ENCODE assay signal across 8 cellular contexts in genomic region chr14:93332853-93333630, GRCh38. TPM values are rescaled to one million over a fixed set of nuclear protein-coding genes. Genes with fewer than 3 reads are reported as not detected.
DNase-seq lines count a peak whose midpoint lies in the region; ATAC-seq and TF ChIP-seq lines count a peak whose summit lies in the region.

TSS of gene BTBD7 (minus strand) at chr14:93333036. CDS start at chr14:93296051, 36,985 bp downstream.

- H3K4me2 ChIP-seq in mesenchymal stem cell (ENCODE audit: low read length, poor library complexity, severe bottlenecking): peak within 1 kb of the TSS; percentile 76

- H3K36me3 ChIP-seq in Caco-2 (ENCODE audit: control insufficient read depth, insufficient read depth, low read length) (no peaks in the 10 kb centered on the region), mesenchymal stem cell (ENCODE audit: control insufficient read depth in 1 of 2, insufficient read depth in 2 of 2, low read depth in 1 of 2, low read length in 2 of 2) (no peaks in the 10 kb centered on the region)

- no peaks in the 10 kb centered on the region for H3K9me3 Mint-ChIP-seq in Caco-2 (ENCODE audit: unreplicated experiment)
- H3K9me3 Mint-ChIP-seq in effector memory CD8-positive, alpha-beta T cell: no peaks in the 10 kb centered on the region

- peak within 1 kb of the TSS; percentile 82 for H3K4me3 Mint-ChIP-seq in Caco-2 (ENCODE audit: unreplicated experiment)
- H3K4me3 Mint-ChIP-seq in effector memory CD8-positive, alpha-beta T cell: peak within 1 kb of the TSS; percentile 85 to 88

- peak within 1 kb of the TSS; percentile 94 for H2BK120ac ChIP-seq in mesenchymal stem cell (ENCODE audit: low read depth, low read length)

- intact Hi-C loops in Caco-2 (cut with micrococcal nuclease; ENCODE audit: unreplicated experiment): loop anchor here (5.0 kb wide), 2 partner anchors 46 to 126 kb away; partner anchors contain the start of genes GON7 and UBR7

- H3K9ac ChIP-seq in mesenchymal stem cell (ENCODE audit: low read length): peak within 1 kb of the TSS; percentile 93

- peak within 1 kb of the TSS; percentile 100 for H2BK15ac ChIP-seq in mesenchymal stem cell (ENCODE audit: low read depth, poor library complexity, severe bottlenecking)

- peaks cover 21% of the 10 kb centered on the region for H3K4me1 ChIP-seq in Caco-2
- H3K4me1 ChIP-seq in mesenchymal stem cell (ENCODE audit: control insufficient read depth, insufficient read depth, low read depth, low read length): peaks cover 5% of the 10 kb centered on the region

- H2BK12ac ChIP-seq in mesenchymal stem cell (ENCODE audit: low read length in 2 of 2): peak within 1 kb of the TSS; percentile 66 to 97

- peak within 1 kb of the TSS; percentile 100 for H2AFZ ChIP-seq in mesenchymal stem cell (ENCODE audit: low read depth, low read length)

- peak within 1 kb of the TSS; percentile 74 to 100 for H3K14ac ChIP-seq in mesenchymal stem cell (ENCODE audit: low read length in 2 of 2)

- H3K4me3 ChIP-seq in Caco-2 (ENCODE audit: low read depth, low read length) (peak within 1 kb of the TSS; percentile 53), mesenchymal stem cell (ENCODE audit: insufficient read depth in 1 of 2, low read depth in 1 of 2, low read length in 2 of 2) (peak within 1 kb of the TSS; percentile 86 to 99)

- no peaks in the 10 kb centered on the region for H3K27me3 Mint-ChIP-seq in Caco-2 (ENCODE audit: insufficient read depth, unreplicated experiment)
- H3K27me3 Mint-ChIP-seq in effector memory CD8-positive, alpha-beta T cell: no peaks in the 10 kb centered on the region

- DNase-seq in Caco-2: peak; percentile 93 to 96
- peak in 75 of 76 experiments; percentile 52 to 97 (median 91) for DNase-seq in HUDEP-2 (lab: John Stamatoyannopoulos, UW; ENCODE audit: unreplicated experiment in 76 of 76)
- peak; percentile 89 for DNase-seq in NOMO-1 treated with dmso at 0.1 percent for 144 hours (lab: John Stamatoyannopoulos, UW; ENCODE audit: unreplicated experiment)
- peak; percentile 79 to 93 (median 90) for DNase-seq in activated CD8-positive, alpha-beta memory T cell treated with anti-CD3 and anti-CD28 coated beads for 48 hours (ENCODE audit: low read depth in 2 of 3, low spot score in 2 of 3)
- peak; percentile 89 to 90 (median 90) for DNase-seq in effector memory CD8-positive, alpha-beta T cell
- peak; percentile 98 for DNase-seq in mesenchymal stem cell
- peak; percentile 91 for DNase-seq in stimulated activated CD8-positive, alpha-beta memory T cell treated with anti-CD3 and anti-CD28 coated beads, Interleukin-12 subunit alpha, Interleukin-12 subunit beta, amount 100 ng/mL, for 24 hours (ENCODE audit: extremely low read depth)

- TF ChIP-seq CTCF in Caco-2 (IDR thresholded peaks at IDR 0.05; ENCODE audit: insufficient read depth in 1 of 2, low read depth in 1 of 2, low read length in 1 of 2, severe bottlenecking in 1 of 2, unreplicated experiment in 1 of 2): peak; percentile 12 to 22

- H3K18ac ChIP-seq in mesenchymal stem cell (ENCODE audit: low read depth in 1 of 2, low read length in 2 of 2): peak within 1 kb of the TSS; percentile 100

- peak within 1 kb of the TSS; percentile 95 for H3K27ac Mint-ChIP-seq in Caco-2 (ENCODE audit: unreplicated experiment)
- peak within 1 kb of the TSS; percentile 96 for H3K27ac Mint-ChIP-seq in effector memory CD8-positive, alpha-beta T cell

- peak within 1 kb of the TSS; percentile 99 for H4K91ac ChIP-seq in mesenchymal stem cell (ENCODE audit: low read length)

- CTCF ChIA-PET in Caco-2 (lab: Charles Lee): no interaction called here

- H3K27ac ChIP-seq in mesenchymal stem cell (ENCODE audit: low read length, poor library complexity, severe bottlenecking): peak within 1 kb of the TSS; percentile 84

- peak within 1 kb of the TSS; percentile 54 for H2AK5ac ChIP-seq in mesenchymal stem cell (ENCODE audit: low read length, severe bottlenecking)

- POLR2A ChIA-PET in Caco-2 (lab: Charles Lee): no interaction called here

- peaks cover 10% of the 10 kb centered on the region; the same call in 1 of the 2 replicates for H3K9me3 ChIP-seq in Caco-2
- H3K9me3 ChIP-seq in mesenchymal stem cell (ENCODE audit: control insufficient read depth, low read length): no peaks in the 10 kb centered on the region

- H3K23ac ChIP-seq in mesenchymal stem cell (ENCODE audit: low read length in 2 of 2): peak within 1 kb of the TSS in 1 of 2 experiments; percentile 99

- peaks cover 19% of the 10 kb centered on the region for H3K4me1 Mint-ChIP-seq in Caco-2 (ENCODE audit: low read depth, unreplicated experiment)
- H3K4me1 Mint-ChIP-seq in effector memory CD8-positive, alpha-beta T cell (ENCODE audit: low read depth in 2 of 2): peaks cover 21 to 42% of the 10 kb centered on the region in 2 donors

- peak within 1 kb of the TSS; percentile 99 for H4K8ac ChIP-seq in mesenchymal stem cell (ENCODE audit: low read length)

- no peaks in the 10 kb centered on the region for H3K27me3 ChIP-seq in Caco-2 (replicated peaks; ENCODE audit: control insufficient read depth, insufficient read depth, low read length)
- H3K27me3 ChIP-seq in mesenchymal stem cell (ENCODE audit: control insufficient read depth in 1 of 2, insufficient read depth in 1 of 2, low read length in 2 of 2): no peaks in the 10 kb centered on the region

- under 1% methylated on average over 59 of the region's 74 CpGs for WGBS in mesenchymal stem cell

- peak within 1 kb of the TSS; percentile 99 to 100 for H3K4ac ChIP-seq in mesenchymal stem cell (ENCODE audit: low read depth in 1 of 2, low read length in 2 of 2)

- peak within 1 kb of the TSS; percentile 96 for H2BK5ac ChIP-seq in mesenchymal stem cell (ENCODE audit: low read depth, low read length, poor library complexity, severe bottlenecking)

- peak; percentile 83 for ATAC-seq in GM21381 (IDR thresholded peaks at IDR 0.05; ENCODE audit: unreplicated experiment)
- peak; percentile 94 for ATAC-seq in effector memory CD8-positive, alpha-beta T cell (replicated peaks)

- peaks cover 6% of the 10 kb centered on the region for H3K79me1 ChIP-seq in mesenchymal stem cell (replicated peaks; ENCODE audit: low read length, poor library complexity, severe bottlenecking)

- TSS peak; percentile 49 for BruUV-seq in Caco-2 (replicated peaks; lab: Mats Ljungman, UMichigan)

- H3K36me3 Mint-ChIP-seq in Caco-2 (ENCODE audit: insufficient read depth, unreplicated experiment): peaks cover 18% of the 10 kb centered on the region
- peaks cover 13% of the 10 kb centered on the region for H3K36me3 Mint-ChIP-seq in effector memory CD8-positive, alpha-beta T cell (ENCODE audit: insufficient read depth)

RNA-seq across cellular contexts. Expression of gene BTBD7, which starts in this region (rescaled TPM):
- total RNA-seq in Caco-2 (2022): 28.8 and 32.2 TPM in 2 replicates
- 26.1 TPM for polyA plus RNA-seq in mesenchymal stem cell (2013, experiment 1 of 2)
- polyA plus RNA-seq in mesenchymal stem cell (2013, experiment 2 of 2): 22.8 TPM

Comparison
In these comparisons a context has a peak if more than half of its experiments do, and no peak if none do; other contexts are left out.
1. Peak in every context shown above with its lines: DNase-seq, ATAC-seq, H3K4me3 ChIP-seq and H3K27ac ChIP-seq.